Comparison of ENCODE assay signal across 21 cellular contexts in the genomic region with DNA sequence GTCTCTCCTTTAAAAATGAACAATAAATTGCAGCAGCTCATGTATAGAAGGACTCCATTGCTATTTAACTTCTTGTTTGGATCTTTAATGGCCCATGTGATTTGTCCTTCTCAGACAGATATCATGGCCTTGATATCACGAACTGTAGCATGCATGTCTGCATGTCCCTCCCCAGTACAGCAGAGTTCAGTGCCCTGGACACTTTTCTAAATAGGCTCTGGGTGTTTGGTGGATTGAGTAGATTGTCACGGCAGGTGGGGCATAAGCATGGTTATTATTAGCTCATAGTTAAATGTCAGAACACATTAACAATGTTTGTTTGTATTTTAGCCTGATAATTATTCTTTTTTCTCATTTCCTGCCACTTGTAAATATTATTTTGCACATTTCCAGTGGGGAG.
"Had no signal": no experiment of that assay in that cellular context is flagged by ENCODE, and none has a peak within 500 bp of the region (broad histone marks: within the 10 kb centered on the region; RNA-seq: fewer than 3 reads in every experiment).

No MANE protein-coding gene starts in this region.

- H3K4me1 ChIP-seq: esophagus squamous epithelium, gastrocnemius medialis, heart right ventricle, left lung had no signal

- DNase-seq: dermis blood vessel endothelial cell; dorsolateral prefrontal cortex; effector CD4-positive, alpha-beta T cell; effector memory CD4-positive, alpha-beta T cell; esophagus squamous epithelium; foreskin fibroblast; foreskin melanocyte; gastrocnemius medialis; glutamatergic neuron; head of caudate nucleus; heart right ventricle; hippocampal formation; left cardiac atrium; left lung; mammary epithelial cell; mesendoderm; midbrain; naive thymus-derived CD4-positive, alpha-beta T cell; natural killer cell had no signal

- H3K27me3 ChIP-seq: dorsolateral prefrontal cortex, esophagus squamous epithelium, gastrocnemius medialis, heart right ventricle, left lung had no signal

- H3K4me3 ChIP-seq: coronary artery, dorsolateral prefrontal cortex, esophagus squamous epithelium, gastrocnemius medialis, heart right ventricle, left lung, lung had no signal

- H3K36me3 ChIP-seq: esophagus squamous epithelium, gastrocnemius medialis, heart right ventricle, left lung had no signal

- H3K9me3 ChIP-seq: gastrocnemius medialis had no signal

- ATAC-seq: gastrocnemius medialis; heart right ventricle; left lung; naive thymus-derived CD4-positive, alpha-beta T cell; natural killer cell had no signal

- H3K27ac ChIP-seq: coronary artery, dorsolateral prefrontal cortex, esophagus squamous epithelium, gastrocnemius medialis, heart right ventricle, left lung had no signal
